Comparison of ENCODE assay signal across 8 cellular contexts in genomic region chr9:129489838-129490582, GRCh38.
DNase-seq lines count a peak whose midpoint lies in the region; ATAC-seq and TF ChIP-seq lines count a peak whose summit lies in the region.

No MANE protein-coding gene starts in this region.

- H3K27me3 ChIP-seq in cardiac muscle cell, result no peaks in the 10 kb centered on the region
- H3K27me3 ChIP-seq in sigmoid colon, result no peaks in the 10 kb centered on the region

- TF ChIP-seq POLR2A in sigmoid colon (IDR thresholded peaks at IDR 0.05), result no peak

- TF ChIP-seq EP300 in sigmoid colon (IDR thresholded peaks at IDR 0.05), result no peak

- DNase-seq in NCI-H226, result peak; percentile 82
- DNase-seq in activated T-helper 9 cell treated with anti-CD3 and anti-CD28 coated beads, Interleukin-2, amount 50 U/mL, for 16 hours (ENCODE audit: low read depth), result peak; percentile 52
- peak in 1 of 2 donors; percentile 55 for DNase-seq in cardiac muscle cell (ENCODE audit: low read depth in 1 of 2, low spot score in 1 of 2)
- DNase-seq in sigmoid colon, result peak; percentile 74
- DNase-seq in iPS-NIHi11 (ENCODE audit: low spot score), result no peak
- no peak for DNase-seq in CD1c-positive myeloid dendritic cell (ENCODE audit: extremely low spot score)
- no peak for DNase-seq in foreskin melanocyte

- intact Hi-C loops in sigmoid colon (cut with DNase I), result loop anchor here (2.0 kb wide), 1 partner anchor 347 kb away; no protein-coding TSS in a partner anchor

- WGBS in sigmoid colon, 2 donors, result 52 to 62% methylated on average over 15 of the region's 15 CpGs

- no peaks in the 10 kb centered on the region for H3K36me3 ChIP-seq in cardiac muscle cell
- peaks cover 0 to 15% (median 0%) of the 10 kb centered on the region in 4 donors for H3K36me3 ChIP-seq in sigmoid colon

- H3K4me1 ChIP-seq in cardiac muscle cell (ENCODE audit: low read depth) (peaks cover 21% of the 10 kb centered on the region), sigmoid colon (peaks cover 0 to 96% (median 82%) of the 10 kb centered on the region in 4 donors)

- no peak for ATAC-seq in GM18868 (IDR thresholded peaks at IDR 0.05; ENCODE audit: unreplicated experiment)

- H3K27ac ChIP-seq in cardiac muscle cell (peak overlapping the region; percentile 26), sigmoid colon (peak overlapping the region; percentile 99 to 100 (median 99))

- no peak overlapping the region for H3K4me3 ChIP-seq in cardiac muscle cell
- peak overlapping the region; percentile 42 to 64 (median 58) for H3K4me3 ChIP-seq in sigmoid colon

- no peaks in the 10 kb centered on the region for H3K9me3 ChIP-seq in cardiac muscle cell (ENCODE audit: low read depth)
- no peaks in the 10 kb centered on the region for H3K9me3 ChIP-seq in sigmoid colon

- TF ChIP-seq CTCF in cardiac muscle cell (IDR thresholded peaks at IDR 0.05; ENCODE audit: low read depth, low read length), result no peak
- no peak for TF ChIP-seq CTCF in sigmoid colon (IDR thresholded peaks at IDR 0.05)

Comparison
In these comparisons a context has a peak if more than half of its experiments do, and no peak if none do; other contexts are left out.
1. DNase-seq: peak in NCI-H226 (single experiment), activated T-helper 9 cell treated with anti-CD3 and anti-CD28 coated beads, Interleukin-2, amount 50 U/mL, for 16 hours (single experiment) and sigmoid colon (single experiment); none in iPS-NIHi11 (single experiment), CD1c-positive myeloid dendritic cell (single experiment) and foreskin melanocyte (single experiment).